In the genomic region with DNA sequence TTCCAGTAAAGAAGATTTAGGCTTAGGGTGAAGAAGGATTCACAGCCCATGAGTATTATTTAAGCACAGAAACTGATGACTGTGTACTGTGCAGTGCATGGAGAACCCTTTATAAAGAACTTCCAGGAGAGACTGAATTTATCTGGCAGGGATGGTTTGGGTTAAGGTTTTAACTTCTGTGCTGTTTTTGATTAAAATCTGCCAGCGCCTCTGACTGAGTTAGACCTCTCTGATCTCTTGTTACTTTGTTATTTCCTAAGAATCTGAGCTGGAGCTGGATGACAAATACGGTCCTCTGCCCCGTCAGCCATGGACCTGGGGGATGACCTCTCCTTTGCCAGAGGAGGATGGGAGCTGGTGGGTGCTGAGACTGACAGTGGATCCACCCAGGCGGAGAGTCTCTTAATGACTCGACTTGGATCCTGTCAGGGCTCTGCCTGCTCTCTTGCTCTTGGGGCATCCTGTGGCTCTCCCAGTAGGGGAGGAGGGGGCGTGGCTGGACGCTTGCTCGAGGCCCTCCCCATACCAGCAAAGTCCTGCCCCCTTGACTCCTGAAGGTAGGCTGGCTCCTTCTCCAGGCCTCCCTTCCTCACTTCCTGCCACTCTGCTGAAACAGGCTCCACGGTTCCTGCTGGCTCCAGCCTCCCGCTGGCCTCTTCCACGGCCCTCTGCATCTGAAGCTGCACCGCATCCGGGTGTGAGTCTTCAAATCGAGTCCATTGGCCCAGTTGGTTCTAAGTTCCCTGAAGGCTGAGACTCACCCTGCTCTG, we compare ENCODE assay signal across 8 cellular contexts. TPM values are rescaled to one million over a fixed set of nuclear protein-coding genes. Genes with fewer than 3 reads are reported as not detected.
A peak's percentile ranks its signal among the peaks of the same experiment; 100 is the strongest.
DNase-seq lines count a peak whose midpoint lies in the region; FAIRE-seq and TF ChIP-seq lines count a peak whose summit lies in the region.

No MANE protein-coding gene starts in this region.

- BruUV-seq in MCF 10A (replicated peaks; lab: Mats Ljungman, UMichigan) = no TSS peak

- no peaks in the 10 kb centered on the region for H3K9me3 ChIP-seq in vagina

- H3K36me3 ChIP-seq in vagina = no peaks in the 10 kb centered on the region

- peaks cover 8% of the 10 kb centered on the region for H3K4me1 Mint-ChIP-seq in MCF 10A (ENCODE audit: insufficient read depth, unreplicated experiment)

- no peak for FAIRE-seq in D721Med (lab: Jason Lieb, UNC)

- no peak for TF ChIP-seq POLR2A in vagina (IDR thresholded peaks at IDR 0.05)

- no peaks in the 10 kb centered on the region for H3K27me3 ChIP-seq in vagina

- peaks cover 46% of the 10 kb centered on the region for H3K4me1 ChIP-seq in vagina

- no peak overlapping the region for H3K27ac Mint-ChIP-seq in MCF 10A (ENCODE audit: low read depth, unreplicated experiment)

- POLR2A ChIA-PET in MCF 10A (lab: Yijun Ruan, JAX) = interaction anchor here (0.7 to 1.4 kb wide), 3 partner anchors 12 to 20 kb away, joined by 3 to 5 read pairs (median 5); no protein-coding TSS in a partner anchor

- H3K36me3 Mint-ChIP-seq in MCF 10A (ENCODE audit: insufficient read depth, unreplicated experiment) = no peaks in the 10 kb centered on the region

- H3K27me3 Mint-ChIP-seq in MCF 10A (ENCODE audit: insufficient read depth, unreplicated experiment) = no peaks in the 10 kb centered on the region

- H3K27ac ChIP-seq in vagina = peak overlapping the region; percentile 20

- DNase-seq in activated CD8-positive, alpha-beta memory T cell treated with anti-CD3 and anti-CD28 coated beads, Interleukin-2, amount 50 U/mL, for 48 hours = peak; percentile 43
- DNase-seq in activated CD8-positive, alpha-beta memory T cell treated with anti-CD3 and anti-CD28 coated beads, Interleukin-2, amount 50 U/mL, for 4 hours = no peak
- DNase-seq in MCF 10A (ENCODE audit: unreplicated experiment) (peak; percentile 70), kidney tubule cell (ENCODE audit: low spot score) (peak; percentile 93), vagina (ENCODE audit: extremely low spot score in 2 of 2) (peak; percentile 74 to 89), NK-92 (lab: John Stamatoyannopoulos, UW; ENCODE audit: unreplicated experiment) (no peak), KG1 (lab: John Stamatoyannopoulos, UW) (no peak), D721Med (ENCODE audit: insufficient read length, low spot score) (no peak)

- no peak overlapping the region for H3K4me3 ChIP-seq in vagina

- TF ChIP-seq CTCF in MCF 10A (IDR thresholded peaks at IDR 0.05; ENCODE audit: unreplicated experiment) (no peak), vagina (IDR thresholded peaks at IDR 0.05) (no peak), D721Med (IDR thresholded peaks at IDR 0.05; ENCODE audit: insufficient read depth, missing control alignments) (no peak)

- H3K4me3 Mint-ChIP-seq in MCF 10A (ENCODE audit: unreplicated experiment) = no peak overlapping the region

- intact Hi-C loops in MCF 10A (cut with micrococcal nuclease) = no loop called here
- intact Hi-C loops in vagina (cut with DNase I) = no loop called here

- no peaks in the 10 kb centered on the region for H3K9me3 Mint-ChIP-seq in MCF 10A (ENCODE audit: unreplicated experiment)

- CTCF ChIA-PET in MCF 10A (lab: Yijun Ruan, JAX) = interaction anchor here (0.7 to 0.8 kb wide), 2 partner anchors 13 to 21 kb away, joined by 3 read pairs; no protein-coding TSS in a partner anchor

RNA-seq across cellular contexts. Expression of a gene that starts 24.8 kb away (rescaled TPM):
- total RNA-seq in MCF 10A (2022) = 5.3 and 9.2 TPM in 2 replicates
- 9.8 TPM for total RNA-seq in vagina

Comparison
In these comparisons a context has a peak if more than half of its experiments do, and no peak if none do; other contexts are left out.
1. DNase-seq: peak in activated CD8-positive, alpha-beta memory T cell treated with anti-CD3 and anti-CD28 coated beads, Interleukin-2, amount 50 U/mL, for 48 hours (single experiment), MCF 10A (single experiment), kidney tubule cell (single experiment) and vagina (2 of 2); none in activated CD8-positive, alpha-beta memory T cell treated with anti-CD3 and anti-CD28 coated beads, Interleukin-2, amount 50 U/mL, for 4 hours (single experiment), NK-92 (single experiment), KG1 (single experiment) and D721Med (single experiment).